In genomic region chrX:53242310-53242709, GRCh38 we compare ENCODE assay signal across 8 cellular contexts.
"Had no signal": no experiment of that assay in that cellular context is flagged by ENCODE, and none has a peak within 500 bp of the region (broad histone marks: within the 10 kb centered on the region; RNA-seq: fewer than 3 reads in every experiment).

No MANE protein-coding gene starts in this region.

- H3K4me1 ChIP-seq: HAP-1 had no signal

- FAIRE-seq: HTR-8/SVneo had no signal

- ATAC-seq: HCT116 had no signal

- H3K36me3 ChIP-seq: HAP-1 had no signal

- H3K4me3 ChIP-seq: HAP-1 had no signal

- H3K9me3 ChIP-seq: HAP-1 had no signal

- H3K27ac ChIP-seq: KMS-11 had no signal

- H3K9ac ChIP-seq: KMS-11 had no signal

- DNase-seq: GOT3, H7, HFFc6, IMR-90 had no signal

- H3K4me2 ChIP-seq: KMS-11 had no signal
